In genomic region chr1:198435044-198435443, GRCh38 we compare ENCODE assay signal across 16 cellular contexts.
DNase-seq lines count a peak whose midpoint lies in the region; ATAC-seq and TF ChIP-seq lines count a peak whose summit lies in the region.
"Had no signal": no experiment of that assay in that cellular context is flagged by ENCODE, and none has a peak within 500 bp of the region (broad histone marks: within the 10 kb centered on the region; RNA-seq: fewer than 3 reads in every experiment).

No MANE protein-coding gene starts in this region.

- H2AK9ac ChIP-seq in IMR-90 (replicated peaks; ENCODE audit: low read depth, low read length, poor library complexity): no peak overlapping the region

- no peak overlapping the region for H3K4ac ChIP-seq in IMR-90 (ENCODE audit: low read depth, low read length)

- H3K4me1 Mint-ChIP-seq in osteocyte (ENCODE audit: unreplicated experiment): peaks cover 31% of the 10 kb centered on the region
- H3K4me1 Mint-ChIP-seq: B cell, IgD-negative memory B cell had no signal

- no peak overlapping the region for H3K18ac ChIP-seq in IMR-90 (ENCODE audit: low read depth, low read length)

- H3K56ac ChIP-seq in IMR-90 (ENCODE audit: extremely low read depth, insufficient read depth, low read length): no peak overlapping the region

- H3K9ac ChIP-seq in IMR-90 (ENCODE audit: low read depth, low read length): no peak overlapping the region
- H3K9ac ChIP-seq: GM23248 had no signal

- H3K27ac Mint-ChIP-seq in osteocyte (ENCODE audit: unreplicated experiment): peak overlapping the region; percentile 43
- H3K27ac Mint-ChIP-seq: B cell; CD4-positive, alpha-beta T cell; IgD-negative memory B cell had no signal

- CTCF ChIA-PET in IMR-90 (lab: Yijun Ruan, JAX): interaction anchor here (0.5 to 0.7 kb wide), 3 partner anchors 18 to 1070 kb away, joined by 3 to 5 read pairs (median 3); no protein-coding TSS in a partner anchor

- H3K27ac ChIP-seq in IMR-90 (ENCODE audit: insufficient read depth, low read length): no peak overlapping the region
- H3K27ac ChIP-seq: GM23248 had no signal

- no peak for TF ChIP-seq POLR2A in IMR-90 (IDR thresholded peaks at IDR 0.05; ENCODE audit: low read depth, low read length)

- no peak overlapping the region for H3K14ac ChIP-seq in IMR-90 (replicated peaks; ENCODE audit: low read depth, low read length)

- no peak overlapping the region for H2BK120ac ChIP-seq in IMR-90 (ENCODE audit: low read depth, low read length)

- dilution Hi-C loops in IMR-90 (cut with HindIII; ENCODE audit: low sequenced_read_pairs, unreplicated experiment): no loop called here

- no peak for TF ChIP-seq CTCF in IMR-90 (conservative IDR thresholded peaks at IDR 0.05; ENCODE audit: low read depth, low read length)
- TF ChIP-seq CTCF in cardiac fibroblast (IDR thresholded peaks at IDR 0.05; ENCODE audit: low read depth, low read length): no peak
- no peak for TF ChIP-seq CTCF in osteocyte (IDR thresholded peaks at IDR 0.05)

- peak overlapping the region; percentile 53 for H2BK5ac ChIP-seq in IMR-90 (ENCODE audit: low read depth, low read length, poor library complexity, severe bottlenecking)

- H4K8ac ChIP-seq in IMR-90 (ENCODE audit: low read depth in 2 of 2, low read length in 2 of 2): no peak overlapping the region

- H3K79me1 ChIP-seq in IMR-90 (ENCODE audit: low read depth in 1 of 2, low read length in 2 of 2): no peaks in the 10 kb centered on the region

- H4K91ac ChIP-seq in IMR-90 (ENCODE audit: insufficient read depth, low read depth, low read length): no peak overlapping the region

- no peak overlapping the region for H2BK20ac ChIP-seq in IMR-90 (ENCODE audit: low read depth, low read length)

- no peak for TF ChIP-seq RAD21 in IMR-90 (IDR thresholded peaks at IDR 0.05; ENCODE audit: low read length)

- no peak overlapping the region for H3K23ac ChIP-seq in IMR-90 (ENCODE audit: low read depth, low read length)

- H3K4me2 ChIP-seq in IMR-90 (ENCODE audit: low read depth, low read length): no peak overlapping the region

- H3K4me3 ChIP-seq in IMR-90 (ENCODE audit: insufficient read depth, low read depth, low read length) (no peak overlapping the region), cardiac fibroblast (replicated peaks in 1 of 2; ENCODE audit: low read depth in 2 of 2, low read length in 2 of 2) (no peak overlapping the region)
- H3K4me3 ChIP-seq: GM23248 had no signal

- BruUV-seq in IMR-90 (replicated peaks; lab: Mats Ljungman, UMichigan): no TSS peak

- peak; percentile 49 for ATAC-seq in IMR-90 (ENCODE audit: low read depth)
- no peak for ATAC-seq in HG03442 (IDR thresholded peaks at IDR 0.05; ENCODE audit: unreplicated experiment)
- ATAC-seq: HCT116 had no signal

- H3K4me3 Mint-ChIP-seq in osteocyte (ENCODE audit: unreplicated experiment): no peak overlapping the region
- H3K4me3 Mint-ChIP-seq: B cell; CD4-positive, alpha-beta T cell; IgD-negative memory B cell had no signal

- no peaks in the 10 kb centered on the region for H3K9me1 ChIP-seq in IMR-90 (ENCODE audit: insufficient read depth, low read length)

- in situ Hi-C loops in IMR-90 (cut with MboI; ENCODE audit: low sequenced_read_pairs): no loop called here

- H2BK15ac ChIP-seq in IMR-90 (ENCODE audit: low read depth, low read length): no peak overlapping the region

- H2AFZ ChIP-seq in IMR-90 (replicated peaks; ENCODE audit: low read length, poor library complexity): no peak overlapping the region
- H2AFZ ChIP-seq: GM23248 had no signal

- peak; percentile 51 for DNase-seq in IMR-90
- peak; percentile 18 to 42 for DNase-seq in cardiac fibroblast (ENCODE audit: low read depth in 2 of 2)
- peak; percentile 78 for DNase-seq in fibroblast of peridontal ligament (ENCODE audit: extremely low read depth)
- no peak for DNase-seq in osteocyte (ENCODE audit: extremely low spot score, unreplicated experiment)
- DNase-seq in cerebellar nuclear complex (lab: John Stamatoyannopoulos, UW): no peak
- DNase-seq in DMS153 treated with DMSO at 0.1 percent for 48 hours (lab: John Stamatoyannopoulos, UW; ENCODE audit: unreplicated experiment): no peak
- DNase-seq: C1 segment of cervical spinal cord; Calu3; CD4-positive, alpha-beta T cell; DMS79 treated with DMSO at 0.1 percent for 48 hours; EL; GM23248 had no signal

- no peaks in the 10 kb centered on the region; the same call in 1 of the 2 replicates for H3K9me3 ChIP-seq in IMR-90 (ENCODE audit: control insufficient read depth, insufficient read depth, low read length)

- intact Hi-C loops in IMR-90 (cut with micrococcal nuclease): no loop called here

- no peaks in the 10 kb centered on the region for H4K20me1 ChIP-seq in IMR-90 (ENCODE audit: insufficient read depth, low read length)

- POLR2A ChIA-PET in IMR-90 (lab: Charles Lee; ENCODE audit: unreplicated experiment): no interaction called here

- no peaks in the 10 kb centered on the region for H3K27me3 ChIP-seq in IMR-90 (ENCODE audit: control insufficient read depth, insufficient read depth, low read length)

- no peak overlapping the region for H2AK5ac ChIP-seq in IMR-90 (ENCODE audit: low read depth, low read length)

- peaks cover 19% of the 10 kb centered on the region for H3K9me3 Mint-ChIP-seq in osteocyte (ENCODE audit: unreplicated experiment)

- H3K36me3 Mint-ChIP-seq in osteocyte (ENCODE audit: unreplicated experiment): peaks cover 3% of the 10 kb centered on the region

- H3K36me3 ChIP-seq in IMR-90 (ENCODE audit: control insufficient read depth, insufficient read depth, low read length): no peaks in the 10 kb centered on the region

- no peak overlapping the region for H4K5ac ChIP-seq in IMR-90 (ENCODE audit: low read depth, low read length)

- no peaks in the 10 kb centered on the region for H3K27me3 Mint-ChIP-seq in osteocyte (ENCODE audit: unreplicated experiment)
- H3K27me3 Mint-ChIP-seq: CD4-positive, alpha-beta T cell had no signal

- H3K4me1 ChIP-seq in IMR-90 (ENCODE audit: control insufficient read depth, insufficient read depth, low read length): no peaks in the 10 kb centered on the region; the same call in none of the 2 replicates

TF ChIP-seq in IMR-90, 13 proteins besides CTCF, POLR2A, EP300 and RAD21:
- TF ChIP-seq SMC3 (IDR thresholded peaks at IDR 0.05; ENCODE audit: low read depth, low read length): no peak
- TF ChIP-seq RCOR1 (IDR thresholded peaks at IDR 0.05; ENCODE audit: insufficient replicate concordance, low read length): no peak
- no peak for TF ChIP-seq BHLHE40 (IDR thresholded peaks at IDR 0.05; ENCODE audit: low read depth, low read length)
- no peak for TF ChIP-seq RFX5 (IDR thresholded peaks at IDR 0.05; ENCODE audit: low read depth, low read length)
- TF ChIP-seq USF2 (IDR thresholded peaks at IDR 0.05; ENCODE audit: low read depth, low read length): no peak
- TF ChIP-seq FOS (IDR thresholded peaks at IDR 0.05; ENCODE audit: low read depth, low read length): no peak
- no peak for TF ChIP-seq MAFK (IDR thresholded peaks at IDR 0.05; ENCODE audit: low read depth, low read length)
- TF ChIP-seq NFE2L2 (IDR thresholded peaks at IDR 0.05; ENCODE audit: low read depth, low read length): no peak
- no peak for TF ChIP-seq CEBPB (IDR thresholded peaks at IDR 0.05; ENCODE audit: low read depth, low read length)
- no peak for TF ChIP-seq CHD1 (IDR thresholded peaks at IDR 0.05; ENCODE audit: low read depth, low read length)
- TF ChIP-seq MXI1 (IDR thresholded peaks at IDR 0.05; ENCODE audit: borderline replicate concordance, low read depth, low read length): no peak
- TF ChIP-seq ELK1 (IDR thresholded peaks at IDR 0.05; ENCODE audit: borderline replicate concordance, low read depth, low read length): no peak

Comparison
In these comparisons a context has a peak if more than half of its experiments do, and no peak if none do; other contexts are left out.
1. DNase-seq: peak in IMR-90 (single experiment), cardiac fibroblast (2 of 2) and fibroblast of peridontal ligament (single experiment); none in osteocyte (single experiment), cerebellar nuclear complex (0 of 2) and DMS153 treated with DMSO at 0.1 percent for 48 hours (single experiment).